ENCODE assay signal across 1 cellular context in the genomic region with DNA sequence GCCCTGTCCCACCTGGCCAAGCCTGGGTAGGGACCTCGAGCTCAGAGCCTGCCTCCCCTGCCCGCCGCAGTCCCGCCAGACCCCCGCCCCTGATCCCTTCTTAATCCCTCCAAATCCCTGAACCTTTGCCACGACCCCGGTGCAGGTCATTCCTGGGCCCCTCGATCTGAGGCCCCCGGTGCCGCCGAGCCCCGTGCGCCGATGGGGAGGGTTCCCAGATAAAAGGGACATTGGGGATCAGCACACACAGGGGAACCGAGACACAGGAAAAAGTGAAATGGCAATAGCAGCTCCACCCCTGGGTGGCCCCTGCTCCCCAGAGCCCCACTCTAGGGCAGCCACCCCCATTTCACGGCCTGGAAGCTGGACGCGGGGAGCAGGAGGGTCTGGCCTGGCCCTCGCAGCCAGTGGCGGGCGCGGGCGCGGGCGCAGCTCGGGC.
TF ChIP-seq lines count a peak whose summit lies in the region.

No MANE protein-coding gene starts in this region.

TF ChIP-seq in HEK293, 187 proteins besides CTCF, POLR2A, EP300 and RAD21 (continued from another document):
- TF ChIP-seq, protein P1, sequence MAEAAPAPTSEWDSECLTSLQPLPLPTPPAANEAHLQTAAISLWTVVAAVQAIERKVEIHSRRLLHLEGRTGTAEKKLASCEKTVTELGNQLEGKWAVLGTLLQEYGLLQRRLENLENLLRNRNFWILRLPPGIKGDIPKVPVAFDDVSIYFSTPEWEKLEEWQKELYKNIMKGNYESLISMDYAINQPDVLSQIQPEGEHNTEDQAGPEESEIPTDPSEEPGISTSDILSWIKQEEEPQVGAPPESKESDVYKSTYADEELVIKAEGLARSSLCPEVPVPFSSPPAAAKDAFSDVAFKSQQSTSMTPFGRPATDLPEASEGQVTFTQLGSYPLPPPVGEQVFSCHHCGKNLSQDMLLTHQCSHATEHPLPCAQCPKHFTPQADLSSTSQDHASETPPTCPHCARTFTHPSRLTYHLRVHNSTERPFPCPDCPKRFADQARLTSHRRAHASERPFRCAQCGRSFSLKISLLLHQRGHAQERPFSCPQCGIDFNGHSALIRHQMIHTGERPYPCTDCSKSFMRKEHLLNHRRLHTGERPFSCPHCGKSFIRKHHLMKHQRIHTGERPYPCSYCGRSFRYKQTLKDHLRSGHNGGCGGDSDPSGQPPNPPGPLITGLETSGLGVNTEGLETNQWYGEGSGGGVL (tag by site-specific recombination; IDR thresholded peaks at IDR 0.05): no peak
